In genomic region chr2:105600602-105600948, GRCh38 we compare ENCODE assay signal across 24 cellular contexts.
DNase-seq lines count a peak whose midpoint lies in the region; ATAC-seq, FAIRE-seq and TF ChIP-seq lines count a peak whose summit lies in the region.
"Had no signal": no experiment of that assay in that cellular context is flagged by ENCODE, and none has a peak within 500 bp of the region (broad histone marks: within the 10 kb centered on the region; RNA-seq: fewer than 3 reads in every experiment).

No MANE protein-coding gene starts in this region.

- TF ChIP-seq RAD21 in K562 (CRISPR knock-in tag; conservative IDR thresholded peaks at IDR 0.05 in 1 of 2, IDR thresholded peaks at IDR 0.05 in 1 of 2) = no peak

- WGBS in K562 (ENCODE audit: insufficient coverage, low coverage, missing lambda C conversion rate) = 3% methylated on average over 6 of the region's 6 CpGs
- no CpG with 5 or more reads among the region's 6 CpGs for WGBS in neuronal stem cell (ENCODE audit: extremely low coverage in 2 of 2, insufficient read length in 2 of 2, insufficient replicate concordance in 1 of 2), 2 donors

- no peaks in the 10 kb centered on the region for H3K79me1 ChIP-seq in neuronal stem cell (ENCODE audit: low read depth, low read length)

- no peaks in the 10 kb centered on the region for H3K9me3 ChIP-seq in HEK293 (ENCODE audit: control insufficient read depth, insufficient read depth, low read depth, low read length)
- H3K9me3 ChIP-seq in K562 (replicated peaks; ENCODE audit: control insufficient read depth, insufficient read depth, low read depth, low read length) = no peaks in the 10 kb centered on the region
- no peaks in the 10 kb centered on the region for H3K9me3 ChIP-seq in neuronal stem cell (replicated peaks in 1 of 2; ENCODE audit: control insufficient read depth in 2 of 2, insufficient read depth in 1 of 2, low read depth in 1 of 2, low read length in 2 of 2)
- H3K9me3 ChIP-seq: BLaER1 had no signal

- H2BK15ac ChIP-seq in neuronal stem cell (ENCODE audit: low read length) = no peak overlapping the region

- no peaks in the 10 kb centered on the region for H3K9me1 ChIP-seq in K562 (ENCODE audit: control insufficient read depth, insufficient read depth, low read length)

- H2AFZ ChIP-seq in K562 (ENCODE audit: low read depth, low read length) = peak overlapping the region; percentile 83
- H2AFZ ChIP-seq in neuronal stem cell (ENCODE audit: low read length) = peak overlapping the region; percentile 51

- H3K14ac ChIP-seq in neuronal stem cell (ENCODE audit: low read length) = no peak overlapping the region

- no peak for TF ChIP-seq POLR2A in K562 (conservative IDR thresholded peaks at IDR 0.05)

- POLR2A ChIA-PET in HEK293 (lab: Yijun Ruan, JAX) (no interaction called here), K562 (lab: Yijun Ruan, JAX) (interaction anchor here (0.9 to 2.3 kb wide), 15 partner anchors 8 to 146 kb away, joined by 3 to 15 read pairs (median 6); no protein-coding TSS in a partner anchor)

- DNase-seq in K562 (ENCODE audit: extremely low read depth in 1 of 4, low spot score in 3 of 4) (peak in 1 of 4 experiments; percentile 32), neuronal stem cell (ENCODE audit: low spot score) (no peak), type B pancreatic cell (ENCODE audit: extremely low spot score, unreplicated experiment) (no peak), A172 (ENCODE audit: low spot score) (no peak)
- DNase-seq: CD4-positive, CD25-positive, alpha-beta regulatory T cell; CD8-positive, alpha-beta T cell; DMS 273 treated with DMSO at 0.1 percent for 48 hours; DMS79; EL; GDM1; H9; HFFc6 had no signal

- H2AK5ac ChIP-seq in neuronal stem cell (ENCODE audit: low read depth, low read length) = no peak overlapping the region

- no peaks in the 10 kb centered on the region for H3K36me3 Mint-ChIP-seq in type B pancreatic cell
- H3K36me3 Mint-ChIP-seq: CD4-positive, CD25-positive, alpha-beta regulatory T cell; CD8-positive, alpha-beta T cell had no signal

- CTCF ChIA-PET in HEK293 (lab: Yijun Ruan, JAX) (no interaction called here), K562 (lab: Yijun Ruan, JAX; ENCODE audit: low intra/inter-chr PET ratio) (no interaction called here)

- H3K23ac ChIP-seq in neuronal stem cell (ENCODE audit: low read depth, low read length, poor library complexity) = no peak overlapping the region

- H3K27ac ChIP-seq in HEK293 (ENCODE audit: extremely low read depth, low read depth, low read length) (no peak overlapping the region), K562 (ENCODE audit: extremely low read depth, low read depth, low read length) (peak overlapping the region; percentile 96), neuronal stem cell (replicated peaks; ENCODE audit: low read length) (no peak overlapping the region)
- H3K27ac ChIP-seq: BLaER1, C4-2B had no signal

- intact Hi-C loops in K562 (cut with micrococcal nuclease) = loop anchor here (5.0 kb wide), 1 partner anchor 77 kb away; no protein-coding TSS in a partner anchor

- BruUV-seq in K562 (replicated peaks; lab: Mats Ljungman, UMichigan) = TSS peak; percentile 85

- H2BK120ac ChIP-seq in neuronal stem cell (ENCODE audit: low read depth, low read length) = no peak overlapping the region

- FAIRE-seq in K562 (lab: Jason Lieb, UNC) = no peak
- FAIRE-seq: A204.1, D721Med, GM12878, GM19239 had no signal

- H3K4me2 ChIP-seq in K562 (ENCODE audit: insufficient read depth, low read length) (peak overlapping the region; percentile 73), neuronal stem cell (ENCODE audit: insufficient read depth, low read length, poor library complexity, severe bottlenecking) (no peak overlapping the region)
- H3K4me2 ChIP-seq: BLaER1, GM23338 had no signal

- H3K18ac ChIP-seq in neuronal stem cell (ENCODE audit: low read length) = no peak overlapping the region

- no peaks in the 10 kb centered on the region for H3K9me3 Mint-ChIP-seq in type B pancreatic cell
- H3K9me3 Mint-ChIP-seq: CD4-positive, CD25-positive, alpha-beta regulatory T cell; CD8-positive, alpha-beta T cell; GM23338; H9; HFFc6 had no signal

- TF ChIP-seq CTCF in HEK293 (tag by site-specific recombination; IDR thresholded peaks at IDR 0.05) (no peak), K562 (IDR thresholded peaks at IDR 0.05 in 2 of 3, conservative IDR thresholded peaks at IDR 0.05 in 1 of 3; ENCODE audit: insufficient read depth in 2 of 3, low read depth in 1 of 3, low read length in 3 of 3) (no peak), type B pancreatic cell (conservative IDR thresholded peaks at IDR 0.05) (no peak)

- no peaks in the 10 kb centered on the region for H4K20me1 ChIP-seq in K562 (replicated peaks; ENCODE audit: control insufficient read depth, insufficient read depth, low read length)
- H4K20me1 ChIP-seq: BLaER1 had no signal

- H3K36me3 ChIP-seq in HEK293 (ENCODE audit: control insufficient read depth in 2 of 2, insufficient read depth in 1 of 2, low read length in 2 of 2) (no peaks in the 10 kb centered on the region), K562 (ENCODE audit: control insufficient read depth, insufficient read depth, low read length) (no peaks in the 10 kb centered on the region), neuronal stem cell (replicated peaks in 1 of 2; ENCODE audit: control insufficient read depth in 2 of 2, insufficient read depth in 2 of 2, low read length in 2 of 2) (no peaks in the 10 kb centered on the region)
- H3K36me3 ChIP-seq: BLaER1 had no signal

- H3K79me2 ChIP-seq in K562 (ENCODE audit: control insufficient read depth, insufficient read depth, low read length) = no peaks in the 10 kb centered on the region

- H3K27ac Mint-ChIP-seq in type B pancreatic cell = peak overlapping the region; percentile 69
- H3K27ac Mint-ChIP-seq: B cell; CD8-positive, alpha-beta T cell; GM23338; HFFc6 had no signal

- peak; percentile 85 for ATAC-seq in K562
- no peak for ATAC-seq in HG03469 (IDR thresholded peaks at IDR 0.05; ENCODE audit: unreplicated experiment)
- no peak for ATAC-seq in HG02885 (IDR thresholded peaks at IDR 0.05; ENCODE audit: poor library complexity, unreplicated experiment)
- ATAC-seq: CD8-positive, alpha-beta T cell; GM12878; GM23338; HCT116 had no signal

- H3K4me1 Mint-ChIP-seq in type B pancreatic cell (ENCODE audit: unreplicated experiment) = peaks cover 8% of the 10 kb centered on the region

- no peak overlapping the region for H2BK12ac ChIP-seq in neuronal stem cell (ENCODE audit: low read length)

- H3K27me3 ChIP-seq in K562 (ENCODE audit: control insufficient read depth in 2 of 2, insufficient read depth in 2 of 2, low read length in 2 of 2) (no peaks in the 10 kb centered on the region), neuronal stem cell (ENCODE audit: control insufficient read depth in 3 of 3, insufficient read depth in 3 of 3, low read depth in 1 of 3, low read length in 3 of 3) (no peaks in the 10 kb centered on the region)
- H3K27me3 ChIP-seq: BLaER1 had no signal

- no peak overlapping the region for H4K91ac ChIP-seq in neuronal stem cell (ENCODE audit: low read depth, low read length, poor library complexity)

- H3K9ac ChIP-seq in K562 (ENCODE audit: insufficient read depth in 1 of 2, low read depth in 2 of 2, low read length in 2 of 2) (peak overlapping the region; percentile 75 to 78; a peak in 2 of 4 replicates), neuronal stem cell (ENCODE audit: low read depth, low read length, poor library complexity) (no peak overlapping the region)
- H3K9ac ChIP-seq: BLaER1 had no signal

- TF ChIP-seq EP300 in K562 (IDR thresholded peaks at IDR 0.05; ENCODE audit: low read length) = no peak

- no peak overlapping the region for H3K4me3 Mint-ChIP-seq in type B pancreatic cell
- H3K4me3 Mint-ChIP-seq: B cell; CD4-positive, CD25-positive, alpha-beta regulatory T cell; CD8-positive, alpha-beta T cell; GM23338; H9; HFFc6 had no signal

- no peaks in the 10 kb centered on the region for H3K27me3 Mint-ChIP-seq in type B pancreatic cell

- no peak overlapping the region for H4K8ac ChIP-seq in neuronal stem cell (ENCODE audit: low read depth, low read length)

- H3K4me3 ChIP-seq in HEK293 (ENCODE audit: low read depth, low read length) = no peak overlapping the region
- no peak overlapping the region; the same call in 1 of the 2 replicates for H3K4me3 ChIP-seq in K562
- H3K4me3 ChIP-seq in neuronal stem cell (ENCODE audit: low read length in 2 of 2) = no peak overlapping the region
- H3K4me3 ChIP-seq: BLaER1, GM12878, GM23338 had no signal

- H3K4ac ChIP-seq in neuronal stem cell (ENCODE audit: low read length) = no peak overlapping the region

- in situ Hi-C loops in K562 (cut with MboI) = no loop called here

- no peak overlapping the region for H2BK5ac ChIP-seq in neuronal stem cell (ENCODE audit: low read length)

- H3K4me1 ChIP-seq in HEK293 (ENCODE audit: control insufficient read depth, insufficient read depth, low read length) (no peaks in the 10 kb centered on the region), K562 (replicated peaks in 1 of 2; ENCODE audit: control insufficient read depth in 2 of 2, insufficient read depth in 2 of 2, low read length in 2 of 2) (peaks cover 15 to 31% of the 10 kb centered on the region in 2 experiments; a peak in 4 of 5 replicates), neuronal stem cell (ENCODE audit: control insufficient read depth in 2 of 2, insufficient read depth in 1 of 2, low read depth in 1 of 2, low read length in 2 of 2) (peaks cover 0 to 2% of the 10 kb centered on the region in 2 donors)

TF ChIP-seq in HEK293, 187 proteins besides CTCF, POLR2A, EP300 and RAD21:
- TF ChIP-seq ZNF664 (tag by site-specific recombination; IDR thresholded peaks at IDR 0.05) (no peak), SCRT2 (tag by site-specific recombination; IDR thresholded peaks at IDR 0.05) (0 out of 2 replicates have a peak, but pooled peaks have one; percentile 28), ZNF341 (tag by site-specific recombination; IDR thresholded peaks at IDR 0.05; ENCODE audit: low read depth) (no peak)

TF ChIP-seq in K562, 482 proteins besides CTCF, POLR2A, EP300 and RAD21 (continues in another document):
- TF ChIP-seq SRSF3 (IDR thresholded peaks at IDR 0.05; ENCODE audit: insufficient read depth, low read length) (no peak), ZNF444 (CRISPR knock-in tag; IDR thresholded peaks at IDR 0.05) (no peak; the same call in 1 of the 2 replicates), ZNF57 (CRISPR knock-in tag; IDR thresholded peaks at IDR 0.05) (no peak), HINFP (tag; conservative IDR thresholded peaks at IDR 0.05; ENCODE audit: low read depth) (no peak), XRCC4 (IDR thresholded peaks at IDR 0.05; ENCODE audit: extremely low read depth, insufficient read depth, insufficient read length) (no peak)

Comparison
In these comparisons a context has a peak if more than half of its experiments do, and no peak if none do; other contexts are left out.
1. Of the 44 proteins assayed by ChIP-seq in both K562 and HEK293: peak only in K562: ZNF311; only in HEK293: none; in both: none; in neither: 42; mixed calls (peak in some experiments, not most) for 1.